In the genomic region with DNA sequence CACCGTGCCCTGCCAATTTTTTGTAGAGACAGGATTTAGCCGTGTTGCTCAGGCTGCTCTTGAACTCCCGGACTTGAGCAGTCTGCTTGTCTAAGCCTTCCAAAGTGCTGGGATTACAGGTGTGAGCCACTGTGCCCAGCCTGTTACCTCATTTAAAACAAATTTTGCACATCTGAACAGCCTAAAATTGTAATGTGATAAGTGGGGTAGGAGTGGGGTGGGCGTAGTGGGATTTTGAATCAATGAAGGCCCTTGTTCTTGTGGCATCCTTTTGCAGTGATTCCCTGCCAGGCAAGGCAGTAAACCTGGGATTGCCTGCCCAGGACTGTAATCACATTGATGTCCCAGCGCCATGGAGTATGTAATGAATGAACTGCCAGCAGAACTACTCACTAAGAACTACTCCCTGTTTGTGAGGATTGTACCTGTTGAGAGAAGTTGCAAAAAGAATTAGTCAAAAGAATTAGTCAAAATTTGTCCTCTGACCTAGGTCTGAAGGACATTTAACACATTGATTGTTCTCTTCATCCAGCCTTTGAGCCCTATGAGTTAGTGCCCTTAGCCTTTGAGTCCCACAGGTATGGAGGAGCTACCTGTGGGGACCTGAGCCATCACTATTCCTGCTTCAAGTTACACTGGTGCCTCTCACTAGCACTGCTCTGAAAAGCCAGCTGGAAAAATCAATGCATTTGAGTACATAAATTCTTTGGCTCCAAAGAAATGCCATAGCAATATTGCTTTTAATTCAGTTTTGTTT, we compare ENCODE assay signal across 1 cellular context.
TF ChIP-seq lines count a peak whose summit lies in the region.

No MANE protein-coding gene starts in this region.

TF ChIP-seq in HEK293, 187 proteins besides CTCF, POLR2A, EP300 and RAD21 (continued from another document):
- TF ChIP-seq, protein P1, sequence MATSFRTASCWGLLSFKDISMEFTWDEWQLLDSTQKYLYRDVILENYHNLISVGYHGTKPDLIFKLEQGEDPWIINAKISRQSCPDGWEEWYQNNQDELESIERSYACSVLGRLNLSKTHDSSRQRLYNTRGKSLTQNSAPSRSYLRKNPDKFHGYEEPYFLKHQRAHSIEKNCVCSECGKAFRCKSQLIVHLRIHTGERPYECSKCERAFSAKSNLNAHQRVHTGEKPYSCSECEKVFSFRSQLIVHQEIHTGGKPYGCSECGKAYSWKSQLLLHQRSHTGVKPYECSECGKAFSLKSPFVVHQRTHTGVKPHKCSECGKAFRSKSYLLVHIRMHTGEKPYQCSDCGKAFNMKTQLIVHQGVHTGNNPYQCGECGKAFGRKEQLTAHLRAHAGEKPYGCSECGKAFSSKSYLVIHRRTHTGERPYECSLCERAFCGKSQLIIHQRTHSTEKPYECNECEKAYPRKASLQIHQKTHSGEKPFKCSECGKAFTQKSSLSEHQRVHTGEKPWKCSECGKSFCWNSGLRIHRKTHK (tag by site-specific recombination; IDR thresholded peaks at IDR 0.05) = no peak
- peak; percentile 74 for TF ChIP-seq ZFHX2 (tag by site-specific recombination; conservative IDR thresholded peaks at IDR 0.05)
- TF ChIP-seq, protein P2, sequence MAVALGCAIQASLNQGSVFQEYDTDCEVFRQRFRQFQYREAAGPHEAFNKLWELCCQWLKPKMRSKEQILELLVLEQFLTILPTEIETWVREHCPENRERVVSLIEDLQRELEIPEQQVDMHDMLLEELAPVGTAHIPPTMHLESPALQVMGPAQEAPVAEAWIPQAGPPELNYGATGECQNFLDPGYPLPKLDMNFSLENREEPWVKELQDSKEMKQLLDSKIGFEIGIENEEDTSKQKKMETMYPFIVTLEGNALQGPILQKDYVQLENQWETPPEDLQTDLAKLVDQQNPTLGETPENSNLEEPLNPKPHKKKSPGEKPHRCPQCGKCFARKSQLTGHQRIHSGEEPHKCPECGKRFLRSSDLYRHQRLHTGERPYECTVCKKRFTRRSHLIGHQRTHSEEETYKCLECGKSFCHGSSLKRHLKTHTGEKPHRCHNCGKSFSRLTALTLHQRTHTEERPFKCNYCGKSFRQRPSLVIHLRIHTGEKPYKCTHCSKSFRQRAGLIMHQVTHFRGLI (tag by site-specific recombination; IDR thresholded peaks at IDR 0.05) = no peak
- no peak for TF ChIP-seq ZNF274 (IDR thresholded peaks at IDR 0.05; ENCODE audit: low read length)
- TF ChIP-seq ZNF274 (tag by site-specific recombination; IDR thresholded peaks at IDR 0.05; ENCODE audit: borderline replicate concordance) = no peak
- no peak for TF ChIP-seq FEZF1 (tag by site-specific recombination; IDR thresholded peaks at IDR 0.05)
- peak; percentile 74 for TF ChIP-seq EGR2 (tag by site-specific recombination; IDR thresholded peaks at IDR 0.05; ENCODE audit: low read depth)
- no peak for TF ChIP-seq MYNN (tag by site-specific recombination; IDR thresholded peaks at IDR 0.05; ENCODE audit: borderline replicate concordance)
- no peak for TF ChIP-seq ZNF707 (tag by site-specific recombination; IDR thresholded peaks at IDR 0.05)
- TF ChIP-seq SCRT1 (tag by site-specific recombination; IDR thresholded peaks at IDR 0.05; ENCODE audit: borderline replicate concordance) = peak; percentile 78; the same call in 1 of the 2 replicates
- TF ChIP-seq SCRT2 (tag by site-specific recombination; IDR thresholded peaks at IDR 0.05) = peak; percentile 73
- TF ChIP-seq MEIS1 (CRISPR knock-in tag; IDR thresholded peaks at IDR 0.05; ENCODE audit: borderline replicate concordance) = no peak
